23 cellular contexts compared by ENCODE assay signal in genomic region chr1:247343801-247344200, GRCh38. TPM values are rescaled to one million over a fixed set of nuclear protein-coding genes. Genes with fewer than 3 reads are reported as not detected.
DNase-seq lines count a peak whose midpoint lies in the region; TF ChIP-seq lines count a peak whose summit lies in the region.
"Had no signal": no experiment of that assay in that cellular context is flagged by ENCODE, and none has a peak within 500 bp of the region (broad histone marks: within the 10 kb centered on the region; RNA-seq: fewer than 3 reads in every experiment).

No MANE protein-coding gene starts in this region.

- no peaks in the 10 kb centered on the region for H3K9me3 Mint-ChIP-seq in MCF 10A (ENCODE audit: unreplicated experiment)
- no peaks in the 10 kb centered on the region for H3K9me3 Mint-ChIP-seq in HFFc6
- no peaks in the 10 kb centered on the region for H3K9me3 Mint-ChIP-seq in endodermal cell
- H3K9me3 Mint-ChIP-seq: CD8-positive, alpha-beta memory T cell had no signal

- H3K4me3 Mint-ChIP-seq in MCF 10A (ENCODE audit: unreplicated experiment) (no peak overlapping the region), HFFc6 (no peak overlapping the region), endodermal cell (no peak overlapping the region)
- H3K4me3 Mint-ChIP-seq: CD8-positive, alpha-beta memory T cell had no signal

- POLR2A ChIA-PET in MCF 10A (lab: Yijun Ruan, JAX) = interaction anchor here (0.7 to 1.7 kb wide), 3 partner anchors 11 to 267 kb away, joined by 3 to 8 read pairs (median 5); no protein-coding TSS in a partner anchor

- no peak overlapping the region for H2AFZ ChIP-seq in osteoblast (ENCODE audit: low read length)
- H2AFZ ChIP-seq in hepatocyte = no peak overlapping the region

- peaks cover 24% of the 10 kb centered on the region for H3K36me3 Mint-ChIP-seq in MCF 10A (ENCODE audit: insufficient read depth, unreplicated experiment)
- peaks cover 16% of the 10 kb centered on the region; the same call in 1 of the 2 replicates for H3K36me3 Mint-ChIP-seq in HFFc6 (ENCODE audit: low read depth)
- peaks cover 42% of the 10 kb centered on the region for H3K36me3 Mint-ChIP-seq in endodermal cell (ENCODE audit: low read depth)

- CTCF ChIA-PET in MCF 10A (lab: Yijun Ruan, JAX) = interaction anchor here (0.5 to 1.0 kb wide), 6 partner anchors 12 to 437 kb away, joined by 3 to 6 read pairs (median 3); partner anchors contain the start of gene ZNF670

- H3K27ac Mint-ChIP-seq in MCF 10A (ENCODE audit: low read depth, unreplicated experiment) (peak overlapping the region; percentile 71), HFFc6 (peak overlapping the region; percentile 93; the same call in 1 of the 2 replicates), endodermal cell (no peak overlapping the region)
- H3K27ac Mint-ChIP-seq: CD8-positive, alpha-beta memory T cell had no signal

- H3K4me1 Mint-ChIP-seq in MCF 10A (ENCODE audit: insufficient read depth, unreplicated experiment) = peaks cover 16% of the 10 kb centered on the region
- H3K4me1 Mint-ChIP-seq in HFFc6 (ENCODE audit: low read depth) = peaks cover 32% of the 10 kb centered on the region
- H3K4me1 Mint-ChIP-seq in endodermal cell = peaks cover 2% of the 10 kb centered on the region
- H3K4me1 Mint-ChIP-seq: CD8-positive, alpha-beta memory T cell had no signal

- H3K4me2 ChIP-seq in osteoblast (ENCODE audit: insufficient read depth, low read length) (no peak overlapping the region), hepatocyte (no peak overlapping the region)

- no peaks in the 10 kb centered on the region for H3K27me3 ChIP-seq in breast epithelium
- no peaks in the 10 kb centered on the region for H3K27me3 ChIP-seq in endodermal cell (ENCODE audit: control insufficient read depth, insufficient read depth, low read length, poor library complexity, severe bottlenecking)
- H3K27me3 ChIP-seq in osteoblast (ENCODE audit: insufficient read depth, low read length) = no peaks in the 10 kb centered on the region
- no peaks in the 10 kb centered on the region for H3K27me3 ChIP-seq in hepatocyte
- H3K27me3 ChIP-seq: Peyer's patch had no signal

- H3K9me3 ChIP-seq in breast epithelium = no peaks in the 10 kb centered on the region
- no peaks in the 10 kb centered on the region for H3K9me3 ChIP-seq in endodermal cell (ENCODE audit: control insufficient read depth, low read length)
- H3K9me3 ChIP-seq in osteoblast (ENCODE audit: low read depth, low read length) = no peaks in the 10 kb centered on the region
- no peaks in the 10 kb centered on the region for H3K9me3 ChIP-seq in hepatocyte (ENCODE audit: low read depth)
- H3K9me3 ChIP-seq: Peyer's patch had no signal

- H3K27me3 Mint-ChIP-seq in MCF 10A (ENCODE audit: insufficient read depth, unreplicated experiment) (no peaks in the 10 kb centered on the region), HFFc6 (ENCODE audit: insufficient read depth) (no peaks in the 10 kb centered on the region), endodermal cell (ENCODE audit: insufficient read depth) (no peaks in the 10 kb centered on the region)

- no peak overlapping the region for H3K9ac ChIP-seq in endodermal cell (ENCODE audit: extremely low read depth, low read length, poor library complexity, severe bottlenecking)

- H3K4me1 ChIP-seq in breast epithelium (no peaks in the 10 kb centered on the region), endodermal cell (ENCODE audit: control insufficient read depth, insufficient read depth, low read length) (no peaks in the 10 kb centered on the region), osteoblast (ENCODE audit: insufficient read depth, low read length) (peaks cover 15% of the 10 kb centered on the region), hepatocyte (ENCODE audit: insufficient read depth) (no peaks in the 10 kb centered on the region)
- H3K4me1 ChIP-seq: Peyer's patch had no signal

- H4K20me1 ChIP-seq in osteoblast (ENCODE audit: insufficient read depth, low read length) (no peaks in the 10 kb centered on the region), hepatocyte (ENCODE audit: insufficient read depth, poor library complexity, severe bottlenecking) (no peaks in the 10 kb centered on the region)

- intact Hi-C loops in MCF 10A (cut with micrococcal nuclease) = no loop called here
- intact Hi-C loops in breast epithelium (cut with DNase I; ENCODE audit: low total_unique reads) = no loop called here

- WGBS in endodermal cell (ENCODE audit: insufficient coverage in 1 of 2, insufficient read length in 1 of 2), 2 experiments = 89 to 94% methylated on average over 1 of the region's 1 CpG
- 88% methylated on average over 1 of the region's 1 CpG for WGBS in hepatocyte (ENCODE audit: low lambda C conversion rate, missing lambda C conversion rate)

- H3K36me3 ChIP-seq in breast epithelium (no peaks in the 10 kb centered on the region), endodermal cell (ENCODE audit: control insufficient read depth, insufficient read depth, low read length) (peaks cover 15% of the 10 kb centered on the region), osteoblast (ENCODE audit: insufficient read depth, low read length) (peaks cover 10% of the 10 kb centered on the region), hepatocyte (replicated peaks; ENCODE audit: insufficient read depth, low read depth) (no peaks in the 10 kb centered on the region)
- H3K36me3 ChIP-seq: Peyer's patch had no signal

- no TSS peak for BruUV-seq in MCF 10A (replicated peaks; lab: Mats Ljungman, UMichigan)

- H3K4me3 ChIP-seq in breast epithelium (no peak overlapping the region), endodermal cell (ENCODE audit: low read length) (no peak overlapping the region), osteoblast (ENCODE audit: insufficient read depth, low read length) (no peak overlapping the region), hepatocyte (no peak overlapping the region)
- H3K4me3 ChIP-seq: Peyer's patch had no signal

- TF ChIP-seq CTCF in MCF 10A (IDR thresholded peaks at IDR 0.05; ENCODE audit: unreplicated experiment) = no peak
- no peak for TF ChIP-seq CTCF in breast epithelium (IDR thresholded peaks at IDR 0.05)
- TF ChIP-seq CTCF in HFFc6 (IDR thresholded peaks at IDR 0.05) = no peak
- peak; percentile 51 for TF ChIP-seq CTCF in endodermal cell (conservative IDR thresholded peaks at IDR 0.05)
- TF ChIP-seq CTCF in osteoblast (IDR thresholded peaks at IDR 0.05; ENCODE audit: extremely low read depth, low read depth, low read length) = no peak
- no peak for TF ChIP-seq CTCF in hepatocyte (IDR thresholded peaks at IDR 0.05; ENCODE audit: poor library complexity)

- peaks cover 8% of the 10 kb centered on the region for H3K79me2 ChIP-seq in osteoblast (ENCODE audit: insufficient read depth, low read length)
- no peaks in the 10 kb centered on the region for H3K79me2 ChIP-seq in hepatocyte

- DNase-seq in MCF 10A (ENCODE audit: unreplicated experiment) (no peak), breast epithelium (ENCODE audit: low spot score in 2 of 2) (no peak), HFFc6 (no peak), endodermal cell (no peak), osteoblast (ENCODE audit: insufficient read length, low spot score, missing footprints) (no peak), T1000 (lab: John Stamatoyannopoulos, UW) (no peak), hepatocyte (ENCODE audit: low spot score) (no peak), DMS114 treated with DMSO at 0.1 percent for 48 hours (lab: John Stamatoyannopoulos, UW; ENCODE audit: unreplicated experiment) (no peak)
- DNase-seq: CD8-positive, alpha-beta memory T cell; DMS53; GDM1; GOT3; MM.1S; NCI-H1048; NCI-H1417 treated with DMSO at 0.1 percent for 48 hours; NCI-H2029; NCI-H226; NCI-H510A treated with DMSO at 0.1 percent for 48 hours; NCI-H748 treated with DMSO at 0.1 percent for 48 hours; NK-92 treated with Interleukin-12 subunit alpha and Interleukin-12 subunit beta, amount 100 ng/mL, for 24 hours; Peyer's patch; T-helper 1 cell had no signal

- no peak for TF ChIP-seq POLR2A in breast epithelium (IDR thresholded peaks at IDR 0.05)

- H3K9me2 ChIP-seq in hepatocyte (replicated peaks; ENCODE audit: insufficient read depth) = no peaks in the 10 kb centered on the region

- no peak overlapping the region for H3K27ac ChIP-seq in breast epithelium
- no peak overlapping the region for H3K27ac ChIP-seq in endodermal cell (ENCODE audit: low read depth, low read length)
- no peak overlapping the region for H3K27ac ChIP-seq in osteoblast (ENCODE audit: low read depth, low read length)
- H3K27ac ChIP-seq in hepatocyte = no peak overlapping the region
- H3K27ac ChIP-seq: C4-2B, Peyer's patch had no signal

RNA-seq across cellular contexts. Expression of gene ZNF496, which starts 12.1 kb away (rescaled TPM):
- total RNA-seq in MCF 10A (2022) = 58.0 and 67.2 TPM in 2 replicates
- total RNA-seq in breast epithelium = 10 to 100 TPM; 29.4 to 39.4 (median 31.1) TPM
- 10 to 100 TPM; 13.7 to 19.9 (median 17.1) TPM for total RNA-seq in HFFc6 (2021; fragmentation: NEBNext Ultra II Directional; extraction: Animal tissue kit (Norgen Biotek cat#: 25700))
- total RNA-seq in endodermal cell = 10 to 100 TPM; 63.5 to 65.6 TPM
- polyA plus RNA-seq in endodermal cell (2013, experiment 1 of 2) = 45.9 TPM
- polyA plus RNA-seq in endodermal cell (2013, experiment 2 of 2) = 37.8 TPM
- total RNA-seq in osteoblast = 27.7 and 29.3 TPM in 2 replicates
- 16.5 and 19.4 TPM in 2 replicates for total RNA-seq in hepatocyte
- polyA plus RNA-seq in hepatocyte = 10.5 and 13.2 TPM in 2 replicates
